In the genomic region with DNA sequence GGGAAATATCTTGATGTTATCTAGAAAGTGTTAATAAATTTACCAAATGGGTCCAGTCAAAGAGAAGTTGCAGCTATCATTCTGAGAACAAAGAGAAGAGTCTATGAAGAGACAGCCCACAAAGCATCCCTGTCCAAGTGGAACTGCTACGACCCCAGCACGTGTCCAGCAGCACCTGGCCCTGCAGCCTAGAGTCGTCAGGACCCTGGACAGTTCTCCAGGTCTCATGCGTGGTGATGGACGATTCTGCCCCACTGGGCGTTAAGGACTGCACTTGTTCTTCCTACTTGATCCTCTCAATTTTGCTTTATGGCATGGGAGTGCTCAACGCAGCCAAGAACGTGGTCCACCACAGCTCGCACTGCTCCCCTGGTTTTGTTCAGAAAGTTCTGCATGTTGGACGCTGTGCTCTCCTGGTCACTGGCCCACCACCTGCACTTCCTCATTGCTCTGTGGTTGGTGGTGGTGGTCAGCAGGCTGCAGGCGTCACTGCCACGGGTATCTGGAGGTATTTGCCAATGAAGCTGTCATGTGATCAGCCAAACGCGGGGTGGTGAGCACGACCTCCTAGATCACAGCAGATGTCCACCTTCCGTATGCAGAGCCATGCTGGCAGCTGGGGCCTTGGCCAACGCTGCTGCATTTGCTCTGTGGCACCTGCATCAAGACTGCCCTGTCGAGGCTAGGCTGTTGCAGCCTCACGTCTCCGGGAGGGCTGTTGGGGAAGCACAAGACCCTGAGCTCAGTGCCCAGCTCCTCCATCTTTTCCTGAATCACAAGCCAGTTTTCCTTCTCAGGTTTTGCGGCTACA, we compare ENCODE assay signal across 2 cellular contexts.
TF ChIP-seq lines count a peak whose summit lies in the region.

No MANE protein-coding gene starts in this region.

TF ChIP-seq in IMR-90, 13 proteins besides CTCF, POLR2A, EP300 and RAD21 (continued from another document):
- TF ChIP-seq, protein P1, sequence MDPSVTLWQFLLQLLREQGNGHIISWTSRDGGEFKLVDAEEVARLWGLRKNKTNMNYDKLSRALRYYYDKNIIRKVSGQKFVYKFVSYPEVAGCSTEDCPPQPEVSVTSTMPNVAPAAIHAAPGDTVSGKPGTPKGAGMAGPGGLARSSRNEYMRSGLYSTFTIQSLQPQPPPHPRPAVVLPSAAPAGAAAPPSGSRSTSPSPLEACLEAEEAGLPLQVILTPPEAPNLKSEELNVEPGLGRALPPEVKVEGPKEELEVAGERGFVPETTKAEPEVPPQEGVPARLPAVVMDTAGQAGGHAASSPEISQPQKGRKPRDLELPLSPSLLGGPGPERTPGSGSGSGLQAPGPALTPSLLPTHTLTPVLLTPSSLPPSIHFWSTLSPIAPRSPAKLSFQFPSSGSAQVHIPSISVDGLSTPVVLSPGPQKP (IDR thresholded peaks at IDR 0.05; ENCODE audit: borderline replicate concordance, low read depth, low read length) = no peak
- no peak for TF ChIP-seq NFE2L2 (IDR thresholded peaks at IDR 0.05; ENCODE audit: low read depth, low read length)
- TF ChIP-seq MXI1 (IDR thresholded peaks at IDR 0.05; ENCODE audit: borderline replicate concordance, low read depth, low read length) = peak; percentile 72; the same call in 1 of the 2 replicates
- no peak for TF ChIP-seq MAZ (IDR thresholded peaks at IDR 0.05; ENCODE audit: borderline replicate concordance, low read depth, low read length)
- no peak for TF ChIP-seq SMC3 (IDR thresholded peaks at IDR 0.05; ENCODE audit: low read depth, low read length)
- TF ChIP-seq CHD1 (IDR thresholded peaks at IDR 0.05; ENCODE audit: low read depth, low read length) = no peak
- no peak for TF ChIP-seq FOS (IDR thresholded peaks at IDR 0.05; ENCODE audit: low read depth, low read length)
- TF ChIP-seq, protein P2, sequence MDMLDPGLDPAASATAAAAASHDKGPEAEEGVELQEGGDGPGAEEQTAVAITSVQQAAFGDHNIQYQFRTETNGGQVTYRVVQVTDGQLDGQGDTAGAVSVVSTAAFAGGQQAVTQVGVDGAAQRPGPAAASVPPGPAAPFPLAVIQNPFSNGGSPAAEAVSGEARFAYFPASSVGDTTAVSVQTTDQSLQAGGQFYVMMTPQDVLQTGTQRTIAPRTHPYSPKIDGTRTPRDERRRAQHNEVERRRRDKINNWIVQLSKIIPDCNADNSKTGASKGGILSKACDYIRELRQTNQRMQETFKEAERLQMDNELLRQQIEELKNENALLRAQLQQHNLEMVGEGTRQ (IDR thresholded peaks at IDR 0.05; ENCODE audit: low read depth, low read length) = no peak
- TF ChIP-seq BHLHE40 (IDR thresholded peaks at IDR 0.05; ENCODE audit: low read depth, low read length) = peak; percentile 37; the same call in 1 of the 2 replicates
- no peak for TF ChIP-seq MAFK (IDR thresholded peaks at IDR 0.05; ENCODE audit: low read depth, low read length)
- TF ChIP-seq RCOR1 (IDR thresholded peaks at IDR 0.05; ENCODE audit: insufficient replicate concordance, low read length) = no peak
TF ChIP-seq in IMR-90: peak in this region for 2.

TF ChIP-seq in liver, 16 proteins besides CTCF, POLR2A, EP300 and RAD21:
- TF ChIP-seq, protein P3, sequence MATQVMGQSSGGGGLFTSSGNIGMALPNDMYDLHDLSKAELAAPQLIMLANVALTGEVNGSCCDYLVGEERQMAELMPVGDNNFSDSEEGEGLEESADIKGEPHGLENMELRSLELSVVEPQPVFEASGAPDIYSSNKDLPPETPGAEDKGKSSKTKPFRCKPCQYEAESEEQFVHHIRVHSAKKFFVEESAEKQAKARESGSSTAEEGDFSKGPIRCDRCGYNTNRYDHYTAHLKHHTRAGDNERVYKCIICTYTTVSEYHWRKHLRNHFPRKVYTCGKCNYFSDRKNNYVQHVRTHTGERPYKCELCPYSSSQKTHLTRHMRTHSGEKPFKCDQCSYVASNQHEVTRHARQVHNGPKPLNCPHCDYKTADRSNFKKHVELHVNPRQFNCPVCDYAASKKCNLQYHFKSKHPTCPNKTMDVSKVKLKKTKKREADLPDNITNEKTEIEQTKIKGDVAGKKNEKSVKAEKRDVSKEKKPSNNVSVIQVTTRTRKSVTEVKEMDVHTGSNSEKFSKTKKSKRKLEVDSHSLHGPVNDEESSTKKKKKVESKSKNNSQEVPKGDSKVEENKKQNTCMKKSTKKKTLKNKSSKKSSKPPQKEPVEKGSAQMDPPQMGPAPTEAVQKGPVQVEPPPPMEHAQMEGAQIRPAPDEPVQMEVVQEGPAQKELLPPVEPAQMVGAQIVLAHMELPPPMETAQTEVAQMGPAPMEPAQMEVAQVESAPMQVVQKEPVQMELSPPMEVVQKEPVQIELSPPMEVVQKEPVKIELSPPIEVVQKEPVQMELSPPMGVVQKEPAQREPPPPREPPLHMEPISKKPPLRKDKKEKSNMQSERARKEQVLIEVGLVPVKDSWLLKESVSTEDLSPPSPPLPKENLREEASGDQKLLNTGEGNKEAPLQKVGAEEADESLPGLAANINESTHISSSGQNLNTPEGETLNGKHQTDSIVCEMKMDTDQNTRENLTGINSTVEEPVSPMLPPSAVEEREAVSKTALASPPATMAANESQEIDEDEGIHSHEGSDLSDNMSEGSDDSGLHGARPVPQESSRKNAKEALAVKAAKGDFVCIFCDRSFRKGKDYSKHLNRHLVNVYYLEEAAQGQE (IDR thresholded peaks at IDR 0.05) = peak; percentile 96
- TF ChIP-seq, protein P4, sequence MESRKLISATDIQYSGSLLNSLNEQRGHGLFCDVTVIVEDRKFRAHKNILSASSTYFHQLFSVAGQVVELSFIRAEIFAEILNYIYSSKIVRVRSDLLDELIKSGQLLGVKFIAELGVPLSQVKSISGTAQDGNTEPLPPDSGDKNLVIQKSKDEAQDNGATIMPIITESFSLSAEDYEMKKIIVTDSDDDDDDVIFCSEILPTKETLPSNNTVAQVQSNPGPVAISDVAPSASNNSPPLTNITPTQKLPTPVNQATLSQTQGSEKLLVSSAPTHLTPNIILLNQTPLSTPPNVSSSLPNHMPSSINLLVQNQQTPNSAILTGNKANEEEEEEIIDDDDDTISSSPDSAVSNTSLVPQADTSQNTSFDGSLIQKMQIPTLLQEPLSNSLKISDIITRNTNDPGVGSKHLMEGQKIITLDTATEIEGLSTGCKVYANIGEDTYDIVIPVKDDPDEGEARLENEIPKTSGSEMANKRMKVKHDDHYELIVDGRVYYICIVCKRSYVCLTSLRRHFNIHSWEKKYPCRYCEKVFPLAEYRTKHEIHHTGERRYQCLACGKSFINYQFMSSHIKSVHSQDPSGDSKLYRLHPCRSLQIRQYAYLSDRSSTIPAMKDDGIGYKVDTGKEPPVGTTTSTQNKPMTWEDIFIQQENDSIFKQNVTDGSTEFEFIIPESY (IDR thresholded peaks at IDR 0.05) = no peak
- no peak for TF ChIP-seq HNF4G (IDR thresholded peaks at IDR 0.05)
